ENCODE assay signal across 18 cellular contexts in genomic region chr4:37812713-37813112, GRCh38. TPM values are rescaled to one million over a fixed set of nuclear protein-coding genes. Genes with fewer than 3 reads are reported as not detected.
DNase-seq lines count a peak whose midpoint lies in the region; ATAC-seq, FAIRE-seq and TF ChIP-seq lines count a peak whose summit lies in the region.
"Had no signal": no experiment of that assay in that cellular context is flagged by ENCODE, and none has a peak within 500 bp of the region (broad histone marks: within the 10 kb centered on the region; RNA-seq: fewer than 3 reads in every experiment).

No MANE protein-coding gene starts in this region.

- peaks cover 8% of the 10 kb centered on the region; the same call in 2 of the 3 replicates for H3K4me1 ChIP-seq in A549
- H3K4me1 ChIP-seq in adipocyte (ENCODE audit: control insufficient read depth, insufficient read depth, low read length): peaks cover 6% of the 10 kb centered on the region
- no peaks in the 10 kb centered on the region for H3K4me1 ChIP-seq in upper lobe of left lung
- H3K4me1 ChIP-seq: thyroid gland had no signal

- TF ChIP-seq CTCF in A549 (IDR thresholded peaks at IDR 0.05): no peak
- TF ChIP-seq CTCF in upper lobe of left lung (IDR thresholded peaks at IDR 0.05): no peak

- H3K4me3 ChIP-seq in A549 (no peak overlapping the region), adipocyte (ENCODE audit: low read length) (no peak overlapping the region), upper lobe of left lung (no peak overlapping the region)
- H3K4me3 ChIP-seq: HAP-1, thyroid gland had no signal

- POLR2A ChIA-PET in A549 (lab: Yijun Ruan, JAX): no interaction called here

- H3K36me3 ChIP-seq in adipocyte (ENCODE audit: control insufficient read depth, insufficient read depth, low read length, severe bottlenecking): no peaks in the 10 kb centered on the region
- no peaks in the 10 kb centered on the region for H3K36me3 ChIP-seq in upper lobe of left lung
- H3K36me3 ChIP-seq: HAP-1, thyroid gland had no signal

- DNase-seq in A549 (ENCODE audit: low read depth in 1 of 2, low spot score in 1 of 2): peak; percentile 8 to 31
- peak; percentile 19 for DNase-seq in adipocyte (ENCODE audit: low read depth)
- DNase-seq in glomerular visceral epithelial cell (ENCODE audit: extremely low spot score): peak; percentile 68
- no peak for DNase-seq in erythroblast (lab: John Stamatoyannopoulos, UW)
- no peak for DNase-seq in activated effector memory CD4-positive, alpha-beta T cell treated with anti-CD3 and anti-CD28 coated beads, Interleukin-2, amount 50 U/mL, for 16 hours
- no peak for DNase-seq in upper lobe of left lung
- DNase-seq in HuH-7 (ENCODE audit: low spot score): no peak
- DNase-seq: activated CD8-positive, alpha-beta memory T cell treated with anti-CD3 and anti-CD28 coated beads, Interleukin-2, amount 10 ng/mL, durations not matched to agents 7 days and 5 days; activated naive CD8-positive, alpha-beta T cell treated with anti-CD3 and anti-CD28 coated beads for 36 hours; head of caudate nucleus; NCI-H1436; NCI-H526 treated with DMSO at 0.1 percent for 48 hours; thyroid gland had no signal

- H3K27me3 ChIP-seq in adipocyte (replicated peaks; ENCODE audit: control insufficient read depth, insufficient read depth, low read length): no peaks in the 10 kb centered on the region
- H3K27me3 ChIP-seq in upper lobe of left lung: no peaks in the 10 kb centered on the region
- H3K27me3 ChIP-seq: thyroid gland had no signal

- CTCF ChIA-PET in A549 (lab: Yijun Ruan, JAX): interaction anchor here (1.0 kb wide), 1 partner anchor 10 kb away, joined by 3 read pairs; no protein-coding TSS in a partner anchor

- 62% methylated on average over 1 of the region's 1 CpG for WGBS in A549 (ENCODE audit: missing lambda C conversion rate)
- WGBS in upper lobe of left lung, 2 donors: 93 to 100% methylated on average over 1 of the region's 1 CpG

- H3K27ac ChIP-seq in A549: peak overlapping the region; percentile 48 to 70; a peak in 3 of 6 replicates
- no peak overlapping the region for H3K27ac ChIP-seq in upper lobe of left lung
- H3K27ac ChIP-seq: thyroid gland had no signal

- no peak for FAIRE-seq in A549 (lab: Jason Lieb, UNC)
- FAIRE-seq: GM12892, HepG2 had no signal

- no peak for TF ChIP-seq EP300 in A549 (IDR thresholded peaks at IDR 0.05)
- no peak for TF ChIP-seq EP300 in upper lobe of left lung (IDR thresholded peaks at IDR 0.05)

- ATAC-seq in A549 (peak in 1 of 2 experiments; percentile 59; a peak in 1 of 6 replicates), HG02884 (IDR thresholded peaks at IDR 0.05; ENCODE audit: unreplicated experiment) (peak; percentile 81), upper lobe of left lung (ENCODE audit: low FRiP score in 2 of 2) (no peak)
- ATAC-seq: activated CD8-positive, alpha-beta memory T cell treated with anti-CD3 and anti-CD28 coated beads, Interleukin-2, amount 10 ng/mL, durations not matched to agents 7 days and 5 days; HepG2; Right ventricle myocardium inferior had no signal

- peak overlapping the region; percentile 8; the same call in 1 of the 3 replicates for H3K4me2 ChIP-seq in A549

- H3K9me3 ChIP-seq in A549 (no peaks in the 10 kb centered on the region), adipocyte (ENCODE audit: control insufficient read depth, low read length) (no peaks in the 10 kb centered on the region), upper lobe of left lung (no peaks in the 10 kb centered on the region)
- H3K9me3 ChIP-seq: HAP-1, thyroid gland had no signal

- TF ChIP-seq RAD21 in A549 (conservative IDR thresholded peaks at IDR 0.05 in 1 of 2, IDR thresholded peaks at IDR 0.05 in 1 of 2): no peak

- H3K9ac ChIP-seq in adipocyte (ENCODE audit: low read length): no peak overlapping the region

- TF ChIP-seq POLR2A in A549 (IDR thresholded peaks at IDR 0.05; ENCODE audit: low read length) (no peak), erythroblast (IDR thresholded peaks at IDR 0.05; ENCODE audit: low read length) (no peak), upper lobe of left lung (IDR thresholded peaks at IDR 0.05) (no peak)

TF ChIP-seq in A549, 52 proteins besides CTCF, POLR2A, EP300 and RAD21:
- no peak for TF ChIP-seq EHF (CRISPR knock-in tag; IDR thresholded peaks at IDR 0.05)
- no peak for TF ChIP-seq HES2 (IDR thresholded peaks at IDR 0.05)
- TF ChIP-seq MAZ (IDR thresholded peaks at IDR 0.05; ENCODE audit: borderline replicate concordance, low read depth, low read length): no peak
- no peak for TF ChIP-seq ZNF302 (CRISPR knock-in tag; IDR thresholded peaks at IDR 0.05)
- TF ChIP-seq ELK1 (IDR thresholded peaks at IDR 0.05; ENCODE audit: low read depth, low read length): no peak
- TF ChIP-seq ESRRA (IDR thresholded peaks at IDR 0.05; ENCODE audit: borderline replicate concordance, low read length): no peak
TF ChIP-seq in A549: peak in this region for 0.

RNA-seq across cellular contexts. Expression of gene PGM2, which starts 13.8 kb away (rescaled TPM):
- polyA plus RNA-seq in A549 (2011; rRNA removed) (13.9 and 17.0 TPM in 2 replicates), A549 (2017; fragmentation: RNase III; extraction: RNeasy Plus Mini Kit Qiagen cat#74134 plus additional on column Dnase treatment) (11.0 to 11.6 TPM (median 11.4 TPM) in 3 replicates)
- polyA plus RNA-seq in A549 (2012; cell fraction: cytosol; rRNA removed): 5.4 TPM in 2 replicates
- 3.9 and 6.5 TPM in 2 replicates for polyA plus RNA-seq in A549 (2012; cell fraction: nucleus; rRNA removed)
- 5.7 and 9.1 TPM in 2 replicates for polyA minus RNA-seq in A549 (2011; rRNA and poly(A)+ RNA removed)
- 10 to 100 TPM; 11.1 to 30.6 (median 14.1) TPM for total RNA-seq in upper lobe of left lung

Comparison
In these comparisons a context has a peak if more than half of its experiments do, and no peak if none do; other contexts are left out.
1. DNase-seq: peak in A549 (2 of 2), adipocyte (single experiment) and glomerular visceral epithelial cell (single experiment); none in erythroblast (0 of 2), activated effector memory CD4-positive, alpha-beta T cell treated with anti-CD3 and anti-CD28 coated beads, Interleukin-2, amount 50 U/mL, for 16 hours (single experiment), upper lobe of left lung (0 of 2) and HuH-7 (single experiment).
2. H3K27ac ChIP-seq: peak in A549 (2 of 2); none in upper lobe of left lung (0 of 4).